ENCODE assay signal across 21 cellular contexts in the genomic region with DNA sequence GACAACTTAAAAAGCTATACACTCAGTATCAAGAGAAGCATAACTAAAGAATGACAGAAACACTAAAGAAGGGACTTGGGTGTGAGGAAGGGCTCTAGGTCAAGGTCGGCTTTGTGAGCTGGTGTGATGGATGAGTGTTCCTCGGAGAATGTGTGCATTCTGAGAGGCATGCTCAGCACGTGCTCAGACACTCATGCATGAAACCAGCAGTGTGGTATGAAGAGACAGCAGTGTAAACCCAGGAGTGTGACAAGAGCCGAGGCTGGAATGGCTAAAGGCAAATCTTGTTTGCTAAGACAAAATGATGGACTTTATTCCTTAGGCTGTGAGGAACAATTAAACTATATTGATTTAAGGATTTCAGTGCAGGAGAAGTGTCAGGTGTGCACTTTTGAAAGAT.
A peak's percentile ranks its signal among the peaks of the same experiment; 100 is the strongest.
DNase-seq lines count a peak whose midpoint lies in the region; ATAC-seq, FAIRE-seq and TF ChIP-seq lines count a peak whose summit lies in the region.
"Had no signal": no experiment of that assay in that cellular context is flagged by ENCODE, and none has a peak within 500 bp of the region (broad histone marks: within the 10 kb centered on the region; RNA-seq: fewer than 3 reads in every experiment).

No MANE protein-coding gene starts in this region.

- H3K9me3 Mint-ChIP-seq in activated naive CD8-positive, alpha-beta T cell treated with anti-CD3 and anti-CD28 coated beads, Interleukin-2, amount 10 ng/mL, durations not matched to agents 7 days and 5 days: no peaks in the 10 kb centered on the region
- no peaks in the 10 kb centered on the region for H3K9me3 Mint-ChIP-seq in activated naive CD8-positive, alpha-beta T cell treated with anti-CD3 and anti-CD28 coated beads for 36 hours
- no peaks in the 10 kb centered on the region for H3K9me3 Mint-ChIP-seq in astrocyte (ENCODE audit: unreplicated experiment)
- H3K9me3 Mint-ChIP-seq: IgD-negative memory B cell; natural killer cell treated with Interleukin-12 subunit alpha and Interleukin-12 subunit beta and Interleukin-15 and Interleukin-18, amount 100 ng/mL, for 72 hours had no signal

- H3K4me1 ChIP-seq in astrocyte (ENCODE audit: insufficient read depth, low read length) (no peaks in the 10 kb centered on the region), transverse colon (no peaks in the 10 kb centered on the region), prostate gland (replicated peaks) (no peaks in the 10 kb centered on the region)
- H3K4me1 ChIP-seq: breast epithelium had no signal

- H3K9ac ChIP-seq in astrocyte (ENCODE audit: low read length): no peak overlapping the region

- H2AFZ ChIP-seq in astrocyte (ENCODE audit: low read depth, low read length): no peak overlapping the region

- in situ Hi-C loops in transverse colon (cut with MboI; ENCODE audit: low pct_ligation_motif_present in 1 of 4, low pct_unique_long_range_greater_than_20kb in 1 of 4, low sequenced_read_pairs in 3 of 4): no loop called here

- H3K4me2 ChIP-seq in astrocyte (ENCODE audit: low read length): no peak overlapping the region

- H3K27me3 ChIP-seq in astrocyte (ENCODE audit: insufficient read depth, low read length) (no peaks in the 10 kb centered on the region), transverse colon (no peaks in the 10 kb centered on the region), prostate gland (replicated peaks; ENCODE audit: insufficient read depth) (no peaks in the 10 kb centered on the region)
- H3K27me3 ChIP-seq: breast epithelium, thyroid gland had no signal

- no peak for ATAC-seq in activated naive CD8-positive, alpha-beta T cell treated with anti-CD3 and anti-CD28 coated beads, Interleukin-2, amount 10 ng/mL, durations not matched to agents 7 days and 5 days (ENCODE audit: low read depth)
- ATAC-seq: natural killer cell treated with Interleukin-12 subunit alpha and Interleukin-12 subunit beta and Interleukin-15 and Interleukin-18, amount 100 ng/mL, for 72 hours had no signal

- intact Hi-C loops in transverse colon (cut with DNase I; ENCODE audit: low total_unique reads) (no loop called here), prostate gland (cut with DNase I) (no loop called here)

- no peaks in the 10 kb centered on the region for H3K79me2 ChIP-seq in astrocyte (ENCODE audit: insufficient read depth, low read length)

- no peak for FAIRE-seq in astrocyte (lab: Jason Lieb, UNC)
- FAIRE-seq: A204.1 had no signal

- H3K36me3 Mint-ChIP-seq in activated naive CD8-positive, alpha-beta T cell treated with anti-CD3 and anti-CD28 coated beads, Interleukin-2, amount 10 ng/mL, durations not matched to agents 7 days and 5 days: peaks cover 14% of the 10 kb centered on the region
- no peaks in the 10 kb centered on the region for H3K36me3 Mint-ChIP-seq in activated naive CD8-positive, alpha-beta T cell treated with anti-CD3 and anti-CD28 coated beads for 36 hours
- peaks cover 3% of the 10 kb centered on the region for H3K36me3 Mint-ChIP-seq in astrocyte (ENCODE audit: low read depth, unreplicated experiment)

- no peaks in the 10 kb centered on the region for H3K27me3 Mint-ChIP-seq in activated naive CD8-positive, alpha-beta T cell treated with anti-CD3 and anti-CD28 coated beads, Interleukin-2, amount 10 ng/mL, durations not matched to agents 7 days and 5 days
- no peaks in the 10 kb centered on the region for H3K27me3 Mint-ChIP-seq in activated naive CD8-positive, alpha-beta T cell treated with anti-CD3 and anti-CD28 coated beads for 36 hours
- H3K27me3 Mint-ChIP-seq in astrocyte (ENCODE audit: low read depth, unreplicated experiment): no peaks in the 10 kb centered on the region
- H3K27me3 Mint-ChIP-seq: activated naive CD8-positive, alpha-beta T cell; IgD-negative memory B cell; natural killer cell treated with Interleukin-12 subunit alpha and Interleukin-12 subunit beta and Interleukin-15 and Interleukin-18, amount 100 ng/mL, for 72 hours had no signal

- TF ChIP-seq CTCF in astrocyte (IDR thresholded peaks at IDR 0.05; ENCODE audit: insufficient read depth, low read depth, low read length): no peak
- TF ChIP-seq CTCF in transverse colon (IDR thresholded peaks at IDR 0.05): no peak
- no peak for TF ChIP-seq CTCF in prostate gland (IDR thresholded peaks at IDR 0.05)

- H3K27ac Mint-ChIP-seq in activated naive CD8-positive, alpha-beta T cell treated with anti-CD3 and anti-CD28 coated beads, Interleukin-2, amount 10 ng/mL, durations not matched to agents 7 days and 5 days: peak overlapping the region; percentile 2
- H3K27ac Mint-ChIP-seq in activated naive CD8-positive, alpha-beta T cell treated with anti-CD3 and anti-CD28 coated beads for 36 hours: no peak overlapping the region
- H3K27ac Mint-ChIP-seq in astrocyte (ENCODE audit: unreplicated experiment): peak overlapping the region; percentile 4
- H3K27ac Mint-ChIP-seq: activated naive CD8-positive, alpha-beta T cell; IgD-negative memory B cell; natural killer cell treated with Interleukin-12 subunit alpha and Interleukin-12 subunit beta and Interleukin-15 and Interleukin-18, amount 100 ng/mL, for 72 hours had no signal

- H3K27ac ChIP-seq in astrocyte (ENCODE audit: low read depth, low read length): no peak overlapping the region
- H3K27ac ChIP-seq in transverse colon: peak overlapping the region in 1 of 4 donors; percentile 13
- H3K27ac ChIP-seq in prostate gland: no peak overlapping the region
- H3K27ac ChIP-seq in substantia nigra (ENCODE audit: low read depth, low read length, poor library complexity, severe bottlenecking): no peak overlapping the region
- H3K27ac ChIP-seq: breast epithelium, C4-2B, thyroid gland had no signal

- no peak for TF ChIP-seq EP300 in transverse colon (IDR thresholded peaks at IDR 0.05; ENCODE audit: low read depth)

- TF ChIP-seq POLR2A in transverse colon (IDR thresholded peaks at IDR 0.05) (no peak), prostate gland (IDR thresholded peaks at IDR 0.05) (no peak)

- H3K4me3 ChIP-seq in astrocyte (ENCODE audit: insufficient read depth, low read depth, low read length): no peak overlapping the region
- no peak overlapping the region for H3K4me3 ChIP-seq in transverse colon
- no peak overlapping the region for H3K4me3 ChIP-seq in prostate gland
- H3K4me3 ChIP-seq: breast epithelium, thyroid gland had no signal

- no peaks in the 10 kb centered on the region for H3K36me3 ChIP-seq in astrocyte (ENCODE audit: insufficient read depth, low read length)
- H3K36me3 ChIP-seq in transverse colon: no peaks in the 10 kb centered on the region
- H3K36me3 ChIP-seq in prostate gland: no peaks in the 10 kb centered on the region
- H3K36me3 ChIP-seq: breast epithelium, thyroid gland had no signal

- POLR2A ChIA-PET in activated naive CD8-positive, alpha-beta T cell treated with anti-CD3 and anti-CD28 coated beads, Interleukin-2, amount 10 ng/mL, durations not matched to agents 7 days and 5 days (lab: Charles Lee): no interaction called here

- H3K4me1 Mint-ChIP-seq in activated naive CD8-positive, alpha-beta T cell treated with anti-CD3 and anti-CD28 coated beads, Interleukin-2, amount 10 ng/mL, durations not matched to agents 7 days and 5 days: peaks cover 11% of the 10 kb centered on the region
- H3K4me1 Mint-ChIP-seq in activated naive CD8-positive, alpha-beta T cell treated with anti-CD3 and anti-CD28 coated beads for 36 hours: no peaks in the 10 kb centered on the region
- peaks cover 4% of the 10 kb centered on the region for H3K4me1 Mint-ChIP-seq in astrocyte (ENCODE audit: low read depth, unreplicated experiment)

- WGBS in transverse colon (ENCODE audit: low coverage in 1 of 2), 2 donors: 39 to 52% methylated on average over 4 of the region's 4 CpGs
- 68% methylated on average over 4 of the region's 4 CpGs for WGBS in prostate gland

- H3K9me3 ChIP-seq in astrocyte (ENCODE audit: insufficient read depth, low read depth, low read length): no peaks in the 10 kb centered on the region
- H3K9me3 ChIP-seq in transverse colon: no peaks in the 10 kb centered on the region
- H3K9me3 ChIP-seq in prostate gland: no peaks in the 10 kb centered on the region
- H3K9me3 ChIP-seq: breast epithelium, thyroid gland had no signal

- no peak for DNase-seq in activated naive CD8-positive, alpha-beta T cell treated with anti-CD3 and anti-CD28 coated beads, Interleukin-2, amount 10 ng/mL, durations not matched to agents 7 days and 5 days
- DNase-seq in activated naive CD8-positive, alpha-beta T cell treated with anti-CD3 and anti-CD28 coated beads for 36 hours: no peak
- DNase-seq in astrocyte (ENCODE audit: low read depth) (peak; percentile 30), iris pigment epithelial cell (ENCODE audit: low read depth) (peak; percentile 76), transverse colon (peak; percentile 14), prostate gland (ENCODE audit: low spot score) (no peak), substantia nigra (lab: John Stamatoyannopoulos, UW) (no peak), NCI-H2081 treated with DMSO at 0.1 percent for 48 hours (lab: John Stamatoyannopoulos, UW) (no peak)
- DNase-seq: activated CD4-positive, CD25-positive, alpha-beta regulatory T cell treated with anti-CD3 and anti-CD28 coated beads, Interleukin-2, amount 50 U/mL, for 72 hours; glutamatergic neuron; mammary epithelial cell; NCI-H187; NCI-H510A; SIG-M5 had no signal

- H3K4me3 Mint-ChIP-seq in activated naive CD8-positive, alpha-beta T cell treated with anti-CD3 and anti-CD28 coated beads, Interleukin-2, amount 10 ng/mL, durations not matched to agents 7 days and 5 days: no peak overlapping the region
- no peak overlapping the region for H3K4me3 Mint-ChIP-seq in activated naive CD8-positive, alpha-beta T cell treated with anti-CD3 and anti-CD28 coated beads for 36 hours
- H3K4me3 Mint-ChIP-seq in astrocyte (ENCODE audit: unreplicated experiment): no peak overlapping the region
- H3K4me3 Mint-ChIP-seq: activated naive CD8-positive, alpha-beta T cell; IgD-negative memory B cell; natural killer cell treated with Interleukin-12 subunit alpha and Interleukin-12 subunit beta and Interleukin-15 and Interleukin-18, amount 100 ng/mL, for 72 hours had no signal

- H4K20me1 ChIP-seq in astrocyte (ENCODE audit: insufficient read depth, low read length): no peaks in the 10 kb centered on the region

Comparison
In these comparisons a context has a peak if more than half of its experiments do, and no peak if none do; other contexts are left out.
1. DNase-seq: peak in astrocyte (single experiment), iris pigment epithelial cell (single experiment) and transverse colon (single experiment); none in activated naive CD8-positive, alpha-beta T cell treated with anti-CD3 and anti-CD28 coated beads, Interleukin-2, amount 10 ng/mL, durations not matched to agents 7 days and 5 days (single experiment), activated naive CD8-positive, alpha-beta T cell treated with anti-CD3 and anti-CD28 coated beads for 36 hours (single experiment), prostate gland (single experiment), substantia nigra (0 of 49) and NCI-H2081 treated with DMSO at 0.1 percent for 48 hours (single experiment).